10 cellular contexts compared by ENCODE assay signal in the genomic region with DNA sequence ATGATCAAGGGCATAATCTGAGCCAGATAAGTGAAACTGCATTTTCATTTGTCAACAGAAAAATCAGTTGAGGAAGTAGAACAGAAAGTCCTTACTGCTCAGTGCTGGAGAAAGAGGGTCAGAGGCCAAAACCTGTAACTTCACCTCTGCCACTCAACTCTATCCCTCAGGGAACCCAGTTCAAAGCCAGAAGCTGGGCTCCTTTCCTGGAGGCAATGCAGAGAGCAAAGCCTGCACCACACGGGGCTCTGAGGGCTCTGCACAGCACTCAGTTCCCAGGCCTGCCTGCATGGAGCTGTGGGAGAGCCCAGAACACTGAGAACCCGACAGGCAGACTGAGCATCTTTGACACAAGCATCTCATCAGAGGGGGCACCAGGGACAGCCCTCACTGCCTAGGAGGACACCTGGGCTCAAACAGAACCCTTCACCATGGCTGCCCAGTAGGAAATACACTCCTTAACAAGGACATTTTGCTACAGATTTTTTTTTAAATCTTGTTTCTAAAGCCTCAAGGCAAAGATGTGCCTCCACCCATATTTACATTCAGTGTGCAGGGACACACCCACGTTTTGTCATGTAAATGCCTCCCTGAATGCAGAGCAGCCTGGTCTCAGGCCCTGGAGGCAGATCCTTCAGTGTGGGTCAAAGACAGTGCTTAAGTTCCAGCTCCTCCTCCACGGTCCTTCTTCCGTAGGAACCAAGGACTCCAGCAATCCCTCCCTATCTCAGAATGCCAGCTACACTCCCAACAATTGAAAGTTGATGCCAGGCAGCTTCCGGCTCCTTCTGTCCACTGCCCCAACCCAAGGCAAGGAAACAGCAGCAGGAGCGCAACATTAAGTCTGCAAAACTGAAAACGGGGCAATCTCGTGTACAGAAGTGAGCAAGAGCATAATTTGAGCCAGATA. TPM values are rescaled to one million over a fixed set of nuclear protein-coding genes. Genes with fewer than 3 reads are reported as not detected.
A peak's percentile ranks its signal among the peaks of the same experiment; 100 is the strongest.
DNase-seq lines count a peak whose midpoint lies in the region; ATAC-seq, FAIRE-seq and TF ChIP-seq lines count a peak whose summit lies in the region.
"Had no signal": no experiment of that assay in that cellular context is flagged by ENCODE, and none has a peak within 500 bp of the region (broad histone marks: within the 10 kb centered on the region; RNA-seq: fewer than 3 reads in every experiment).

No MANE protein-coding gene starts in this region.

- H3K4me1 ChIP-seq in GM12878 (ENCODE audit: control insufficient read depth, insufficient read depth, low read length): peaks cover 42% of the 10 kb centered on the region
- H3K4me1 ChIP-seq in hepatocyte (ENCODE audit: insufficient read depth): peaks cover 4% of the 10 kb centered on the region

- in situ Hi-C loops in GM12878 (cut with MboI): no loop called here

- intact Hi-C loops in GM12878 (cut with micrococcal nuclease; ENCODE audit: unreplicated experiment): loop anchor here (2.0 to 10.0 kb wide), 6 partner anchors 39 to 203 kb away; a partner anchor contains a TSS

- H3K27me3 Mint-ChIP-seq in osteocyte (ENCODE audit: unreplicated experiment): no peaks in the 10 kb centered on the region

- H3K36me3 Mint-ChIP-seq in osteocyte (ENCODE audit: unreplicated experiment): peaks cover 4% of the 10 kb centered on the region

- no peak overlapping the region for H3K4me3 Mint-ChIP-seq in osteocyte (ENCODE audit: unreplicated experiment)

- no peaks in the 10 kb centered on the region for H3K9me3 Mint-ChIP-seq in osteocyte (ENCODE audit: unreplicated experiment)

- no peak for FAIRE-seq in GM12878 (lab: Jason Lieb, UNC)

- DNase-seq in GM12878 (ENCODE audit: low read depth, low spot score): no peak
- DNase-seq in osteocyte (ENCODE audit: extremely low spot score, unreplicated experiment): no peak
- no peak for DNase-seq in NCI-H1417 (lab: John Stamatoyannopoulos, UW)
- no peak for DNase-seq in AML-193 (lab: John Stamatoyannopoulos, UW)
- DNase-seq in WERI-Rb-1: no peak
- DNase-seq in hepatocyte (ENCODE audit: low spot score): no peak
- DNase-seq: NCI-H524 had no signal

- H3K4me1 Mint-ChIP-seq in osteocyte (ENCODE audit: unreplicated experiment): peaks cover 11% of the 10 kb centered on the region

- peak overlapping the region; percentile 62 for H3K9ac ChIP-seq in GM12878 (ENCODE audit: control insufficient read depth, insufficient read depth, low read length)

- 2% methylated on average over 9 of the region's 9 CpGs for WGBS in GM12878 (ENCODE audit: insufficient coverage, insufficient replicate concordance, low lambda C conversion rate, missing lambda C conversion rate)
- WGBS in hepatocyte (ENCODE audit: low lambda C conversion rate, missing lambda C conversion rate): 75% methylated on average over 9 of the region's 9 CpGs

- peak overlapping the region; percentile 99 for H3K4me2 ChIP-seq in GM12878 (ENCODE audit: control insufficient read depth, insufficient read depth)
- H3K4me2 ChIP-seq in hepatocyte: no peak overlapping the region

- no peak for TF ChIP-seq RAD21 in GM12878 (IDR thresholded peaks at IDR 0.05; ENCODE audit: insufficient read depth, low read depth, low read length)

- no peaks in the 10 kb centered on the region for H3K9me3 ChIP-seq in GM12878 (replicated peaks; ENCODE audit: control insufficient read depth, insufficient read depth, low read length)
- H3K9me3 ChIP-seq in WERI-Rb-1 (ENCODE audit: severe bottlenecking): no peaks in the 10 kb centered on the region
- no peaks in the 10 kb centered on the region for H3K9me3 ChIP-seq in hepatocyte (ENCODE audit: low read depth)

- RAD21 ChIA-PET in GM12878 (lab: Charles Lee; ENCODE audit: unreplicated experiment): interaction anchor here (0.7 to 8.0 kb wide), 10 partner anchors 8 to 191 kb away, joined by 3 to 79 read pairs (median 5); no protein-coding TSS in a partner anchor

- CTCF ChIA-PET in GM12878 (lab: Yijun Ruan, JAX): interaction anchor here (0.8 to 5.0 kb wide), 8 partner anchors 9 to 192 kb away, joined by 3 to 26 read pairs (median 12); a partner anchor contains a TSS

- H3K79me2 ChIP-seq in GM12878 (ENCODE audit: control insufficient read depth, insufficient read depth, low read length) (peaks cover 53% of the 10 kb centered on the region), hepatocyte (peaks cover 10% of the 10 kb centered on the region)

- H3K27me3 ChIP-seq in GM12878 (replicated peaks in 1 of 2; ENCODE audit: control insufficient read depth in 2 of 2, insufficient read depth in 2 of 2, low read length in 1 of 2): no peaks in the 10 kb centered on the region
- H3K27me3 ChIP-seq in WERI-Rb-1 (ENCODE audit: insufficient read depth, low read depth, severe bottlenecking): no peaks in the 10 kb centered on the region
- H3K27me3 ChIP-seq in hepatocyte: no peaks in the 10 kb centered on the region

- no peaks in the 10 kb centered on the region for H4K20me1 ChIP-seq in GM12878 (ENCODE audit: control insufficient read depth, insufficient read depth)
- H4K20me1 ChIP-seq in hepatocyte (ENCODE audit: insufficient read depth, poor library complexity, severe bottlenecking): no peaks in the 10 kb centered on the region

- TF ChIP-seq CTCF in GM12878 (IDR thresholded peaks at IDR 0.05 in 2 of 3, conservative IDR thresholded peaks at IDR 0.05 in 1 of 3; ENCODE audit: control insufficient read depth in 2 of 3, extremely low read depth in 1 of 3, insufficient read depth in 1 of 3, low read depth in 3 of 3, low read length in 3 of 3) (no peak), osteocyte (IDR thresholded peaks at IDR 0.05) (no peak), WERI-Rb-1 (IDR thresholded peaks at IDR 0.05; ENCODE audit: low read depth, low read length) (no peak), hepatocyte (IDR thresholded peaks at IDR 0.05; ENCODE audit: poor library complexity) (no peak)

- peak overlapping the region; percentile 77 for H3K27ac Mint-ChIP-seq in osteocyte (ENCODE audit: unreplicated experiment)

- SMC1A ChIA-PET in GM12878 (lab: Charles Lee; ENCODE audit: uncharacterized antibody, unreplicated experiment): interaction anchor here (0.9 to 4.4 kb wide), 15 partner anchors 8 to 189 kb away, joined by 3 to 19 read pairs (median 5); a partner anchor contains a TSS

- TF ChIP-seq EP300 in GM12878 (IDR thresholded peaks at IDR 0.05; ENCODE audit: borderline replicate concordance in 1 of 2, control insufficient read depth in 1 of 2, low read depth in 2 of 2, low read length in 2 of 2): no peak

- H2AFZ ChIP-seq in GM12878 (ENCODE audit: control insufficient read depth, low read depth, low read length) (no peak overlapping the region), hepatocyte (no peak overlapping the region)

- no peak for TF ChIP-seq POLR2A in GM12878 (IDR thresholded peaks at IDR 0.05; ENCODE audit: low read depth, low read length)

- H3K4me3 ChIP-seq in GM12878: peak overlapping the region; percentile 80
- no peak overlapping the region for H3K4me3 ChIP-seq in WERI-Rb-1 (ENCODE audit: low read depth, low read length)
- no peak overlapping the region for H3K4me3 ChIP-seq in hepatocyte
- H3K4me3 ChIP-seq: lung had no signal

- no TSS peak for BruUV-seq in GM12878 (replicated peaks; lab: Mats Ljungman, UMichigan)

- H3K9me2 ChIP-seq in hepatocyte (replicated peaks; ENCODE audit: insufficient read depth): no peaks in the 10 kb centered on the region

- POLR2A ChIA-PET in GM12878 (lab: Charles Lee): interaction anchor here (0.6 to 1.8 kb wide), 9 partner anchors 7 to 162 kb away, joined by 3 to 6 read pairs (median 3); a partner anchor contains a TSS

- peaks cover 20% of the 10 kb centered on the region in 2 experiments for H3K36me3 ChIP-seq in GM12878 (ENCODE audit: control insufficient read depth in 2 of 2, insufficient read depth in 2 of 2, low read length in 1 of 2)
- H3K36me3 ChIP-seq in WERI-Rb-1: no peaks in the 10 kb centered on the region
- H3K36me3 ChIP-seq in hepatocyte (replicated peaks; ENCODE audit: insufficient read depth, low read depth): no peaks in the 10 kb centered on the region

- ATAC-seq in GM19035 (IDR thresholded peaks at IDR 0.05; ENCODE audit: unreplicated experiment) (peak; percentile 7), HG03103 (IDR thresholded peaks at IDR 0.05; ENCODE audit: low read depth, unreplicated experiment) (peak; percentile 1), GM12878 (peak; percentile 14)

- H3K27ac ChIP-seq in GM12878 (ENCODE audit: control insufficient read depth, insufficient read depth) (peak overlapping the region; percentile 96), WERI-Rb-1 (no peak overlapping the region), hepatocyte (no peak overlapping the region)

RNA-seq across cellular contexts. Expression of a gene that starts 6.6 kb away (rescaled TPM):
- total RNA-seq in GM12878 (2013; cell fraction: nucleolus; rRNA removed): 778 and 864 TPM in 2 replicates
- total RNA-seq in GM12878 (2014; rRNA removed): 76.4 and 78.7 TPM in 2 replicates
- total RNA-seq in GM12878 (2014; rRNA removed; fragmentation: Illumina TruSeq; extraction: Trizol): 40.3 and 41.7 TPM in 2 replicates
- 62.1 and 62.9 TPM in 2 replicates for total RNA-seq in GM12878 (2021)
- 161 TPM for polyA plus RNA-seq in GM12878 (2011; ENCODE audit: low read depth)
- polyA plus RNA-seq in GM12878 (2011; rRNA removed): 219 and 225 TPM in 2 replicates
- 185 and 191 TPM in 2 replicates for polyA plus RNA-seq in GM12878 (2011; cell fraction: cytosol; rRNA removed)
- 230 and 250 TPM in 2 replicates for polyA plus RNA-seq in GM12878 (2011; cell fraction: nucleus; rRNA removed)
- 229 and 240 TPM in 2 replicates for polyA plus RNA-seq in GM12878 (2012)
- polyA plus RNA-seq in GM12878 (2014; fragmentation: Illumina TruSeq; extraction: Trizol): 42.6 and 48.4 TPM in 2 replicates
- polyA plus RNA-seq in GM12878 (2014; fragmentation: Nextera tagmentation; extraction: Ambion mirVana): 10 to 100 TPM in 1 of 2 experiments, 1 to 10 TPM in 1; 5.5 to 17.8 TPM
- polyA plus RNA-seq in GM12878 (2014; rRNA removed): 72.0 and 83.6 TPM in 2 replicates
- 10 to 100 TPM; 42.7 to 51.9 TPM for polyA plus RNA-seq in GM12878 (2016; fragmentation: Nextera tagmentation; extraction: Ambion mirVana)
- polyA minus RNA-seq in GM12878 (2011; rRNA and poly(A)+ RNA removed): 130 and 135 TPM in 2 replicates
- polyA minus RNA-seq in GM12878 (2011; cell fraction: cytosol; rRNA and poly(A)+ RNA removed): 49.0 and 51.5 TPM in 2 replicates
- 54.8 and 76.5 TPM in 2 replicates for polyA minus RNA-seq in GM12878 (2011; cell fraction: nucleus; rRNA and poly(A)+ RNA removed)
- total RNA-seq in osteocyte: 20.3 and 22.3 TPM in 2 replicates
- 118 and 144 TPM in 2 replicates for total RNA-seq in hepatocyte
- polyA plus RNA-seq in hepatocyte: 266 and 268 TPM in 2 replicates

RNA-seq across cellular contexts. Expression of a gene that starts 49.4 kb away (rescaled TPM):
- total RNA-seq in GM12878 (2013; cell fraction: nucleolus; rRNA removed): 100 and 101 TPM in 2 replicates
- total RNA-seq in GM12878 (2014; rRNA removed): 16.3 and 23.1 TPM in 2 replicates
- total RNA-seq in GM12878 (2014; rRNA removed; fragmentation: Illumina TruSeq; extraction: Trizol): 23.4 and 25.4 TPM in 2 replicates
- 16.5 and 19.5 TPM in 2 replicates for total RNA-seq in GM12878 (2021)
- polyA plus RNA-seq in GM12878 (2011; ENCODE audit: low read depth): 7.2 TPM
- 49.9 and 77.7 TPM in 2 replicates for polyA plus RNA-seq in GM12878 (2011; rRNA removed)
- 14.3 and 14.7 TPM in 2 replicates for polyA plus RNA-seq in GM12878 (2011; cell fraction: cytosol; rRNA removed)
- polyA plus RNA-seq in GM12878 (2011; cell fraction: nucleus; rRNA removed): 65.4 and 73.5 TPM in 2 replicates
- 12.1 and 15.9 TPM in 2 replicates for polyA plus RNA-seq in GM12878 (2012)
- polyA plus RNA-seq in GM12878 (2014; fragmentation: Illumina TruSeq; extraction: Trizol): 27.3 and 33.7 TPM in 2 replicates
- polyA plus RNA-seq in GM12878 (2014; fragmentation: Nextera tagmentation; extraction: Ambion mirVana): 10 to 100 TPM in 1 of 2 experiments, 1 to 10 TPM in 1; 7.7 to 11.4 TPM
- 23.8 and 23.9 TPM in 2 replicates for polyA plus RNA-seq in GM12878 (2014; rRNA removed)
- 10 to 100 TPM; 41.8 to 44.2 TPM for polyA plus RNA-seq in GM12878 (2016; fragmentation: Nextera tagmentation; extraction: Ambion mirVana)
- polyA minus RNA-seq in GM12878 (2011; rRNA and poly(A)+ RNA removed): 22.0 and 27.0 TPM in 2 replicates
- 10.0 and 11.5 TPM in 2 replicates for polyA minus RNA-seq in GM12878 (2011; cell fraction: cytosol; rRNA and poly(A)+ RNA removed)
- 25.6 and 30.8 TPM in 2 replicates for polyA minus RNA-seq in GM12878 (2011; cell fraction: nucleus; rRNA and poly(A)+ RNA removed)
- total RNA-seq in osteocyte: 16.0 and 18.3 TPM in 2 replicates
- 28.1 and 28.4 TPM in 2 replicates for total RNA-seq in hepatocyte
- polyA plus RNA-seq in hepatocyte: 17.1 and 20.5 TPM in 2 replicates
